ENCODE assay signal across 13 cellular contexts in genomic region chr16:13921328-13921727, GRCh38. TPM values are rescaled to one million over a fixed set of nuclear protein-coding genes. Genes with fewer than 3 reads are reported as not detected.
DNase-seq lines count a peak whose midpoint lies in the region; ATAC-seq and TF ChIP-seq lines count a peak whose summit lies in the region.
"Had no signal": no experiment of that assay in that cellular context is flagged by ENCODE, and none has a peak within 500 bp of the region (broad histone marks: within the 10 kb centered on the region; RNA-seq: fewer than 3 reads in every experiment).

No MANE protein-coding gene starts in this region.

- peaks cover 19% of the 10 kb centered on the region for H3F3A ChIP-seq in neural progenitor cell (ENCODE audit: low read depth)

- no peak for TF ChIP-seq POLR2A in Peyer's patch (IDR thresholded peaks at IDR 0.05)

- DNase-seq in DMS53 (lab: John Stamatoyannopoulos, UW): peak; percentile 30
- DNase-seq in DMS53 treated with DMSO at 0.1 percent for 48 hours (lab: John Stamatoyannopoulos, UW; ENCODE audit: unreplicated experiment): no peak
- DNase-seq in M059J (ENCODE audit: low read depth): peak; percentile 40
- DNase-seq in central memory CD8-positive, alpha-beta T cell (ENCODE audit: low spot score in 2 of 2): no peak
- DNase-seq in neural progenitor cell (ENCODE audit: low spot score): no peak
- DNase-seq in NCI-H524 treated with DMSO at 0.1 percent for 48 hours (lab: John Stamatoyannopoulos, UW): no peak
- no peak for DNase-seq in midbrain (lab: John Stamatoyannopoulos, UW)
- DNase-seq in Peyer's patch: no peak
- DNase-seq: 8988T, hippocampal formation, NCI-H345, T1000 had no signal

- TF ChIP-seq CTCF in neural progenitor cell (IDR thresholded peaks at IDR 0.05): no peak
- TF ChIP-seq CTCF in Peyer's patch (IDR thresholded peaks at IDR 0.05): no peak

- no peaks in the 10 kb centered on the region for H3K9me3 Mint-ChIP-seq in central memory CD8-positive, alpha-beta T cell
- no peaks in the 10 kb centered on the region for H3K9me3 Mint-ChIP-seq in neural progenitor cell

- H3K4me3 Mint-ChIP-seq in central memory CD8-positive, alpha-beta T cell: peak overlapping the region; percentile 93
- peak overlapping the region; percentile 93 for H3K4me3 Mint-ChIP-seq in neural progenitor cell

- no peak overlapping the region for H2AFZ ChIP-seq in neural progenitor cell (replicated peaks)

- no peak overlapping the region for H3K27ac ChIP-seq in neural progenitor cell
- H3K27ac ChIP-seq in Peyer's patch: no peak overlapping the region
- H3K27ac ChIP-seq: pancreas had no signal

- H3K36me3 ChIP-seq in neural progenitor cell (no peaks in the 10 kb centered on the region), Peyer's patch (peaks cover 0 to 7% (median 0%) of the 10 kb centered on the region in 3 donors)
- H3K36me3 ChIP-seq: pancreas had no signal

- peaks cover 11% of the 10 kb centered on the region for H4K20me1 ChIP-seq in neural progenitor cell (ENCODE audit: low read depth)

- H3K27ac Mint-ChIP-seq in central memory CD8-positive, alpha-beta T cell (ENCODE audit: low read depth): peak overlapping the region; percentile 97
- H3K27ac Mint-ChIP-seq in neural progenitor cell: no peak overlapping the region

- peaks cover 14% of the 10 kb centered on the region for H3K79me2 ChIP-seq in neural progenitor cell (ENCODE audit: low read depth)

- H3K4me3 ChIP-seq in neural progenitor cell: peak overlapping the region; percentile 92
- H3K4me3 ChIP-seq in Peyer's patch: no peak overlapping the region

- H3K4me1 Mint-ChIP-seq in central memory CD8-positive, alpha-beta T cell: peaks cover 30% of the 10 kb centered on the region
- H3K4me1 Mint-ChIP-seq in neural progenitor cell: peaks cover 23% of the 10 kb centered on the region

- H3K9me3 ChIP-seq in neural progenitor cell (ENCODE audit: low read depth) (no peaks in the 10 kb centered on the region), Peyer's patch (no peaks in the 10 kb centered on the region)
- H3K9me3 ChIP-seq: pancreas had no signal

- no peaks in the 10 kb centered on the region for H3K27me3 Mint-ChIP-seq in central memory CD8-positive, alpha-beta T cell
- peaks cover 2% of the 10 kb centered on the region for H3K27me3 Mint-ChIP-seq in neural progenitor cell (ENCODE audit: insufficient read depth, low read depth)

- peaks cover 25% of the 10 kb centered on the region for H3K36me3 Mint-ChIP-seq in central memory CD8-positive, alpha-beta T cell (ENCODE audit: insufficient read depth)
- H3K36me3 Mint-ChIP-seq in neural progenitor cell: peaks cover 7% of the 10 kb centered on the region

- peak overlapping the region; percentile 97 for H3K4me2 ChIP-seq in neural progenitor cell

- peak overlapping the region; percentile 96 for H3K9ac ChIP-seq in neural progenitor cell

- H3K4me1 ChIP-seq in neural progenitor cell: peaks cover 3% of the 10 kb centered on the region
- peaks cover 0 to 9% (median 5%) of the 10 kb centered on the region in 4 donors for H3K4me1 ChIP-seq in Peyer's patch

- no peaks in the 10 kb centered on the region for H3K27me3 ChIP-seq in neural progenitor cell
- no peaks in the 10 kb centered on the region for H3K27me3 ChIP-seq in Peyer's patch
- H3K27me3 ChIP-seq: pancreas had no signal

- no peak for ATAC-seq in central memory CD8-positive, alpha-beta T cell (replicated peaks; ENCODE audit: extremely low read depth, poor library complexity, severe bottlenecking)
- ATAC-seq: pancreas had no signal

RNA-seq across cellular contexts. Expression of gene ERCC4, which starts 1.4 kb away (rescaled TPM):
- 9.7 and 11.9 TPM in 2 replicates for total RNA-seq in M059J (2014; rRNA removed; shearing (Covaris generic))
- 7.7 and 11.4 TPM in 2 replicates for total RNA-seq in neural progenitor cell (ENCODE audit: low replicate concordance)
- total RNA-seq in Peyer's patch: 10 to 100 TPM in 1 of 4 donors, 1 to 10 TPM in 3; 2.5 to 13.2 (median 4.8) TPM

Comparison
In these comparisons a context has a peak if more than half of its experiments do, and no peak if none do; other contexts are left out.
1. DNase-seq: peak in DMS53 (single experiment) and M059J (single experiment); none in DMS53 treated with DMSO at 0.1 percent for 48 hours (single experiment), central memory CD8-positive, alpha-beta T cell (0 of 2), neural progenitor cell (single experiment), NCI-H524 treated with DMSO at 0.1 percent for 48 hours (single experiment), midbrain (single experiment) and Peyer's patch (0 of 3).